8 cellular contexts compared by ENCODE assay signal in the genomic region with DNA sequence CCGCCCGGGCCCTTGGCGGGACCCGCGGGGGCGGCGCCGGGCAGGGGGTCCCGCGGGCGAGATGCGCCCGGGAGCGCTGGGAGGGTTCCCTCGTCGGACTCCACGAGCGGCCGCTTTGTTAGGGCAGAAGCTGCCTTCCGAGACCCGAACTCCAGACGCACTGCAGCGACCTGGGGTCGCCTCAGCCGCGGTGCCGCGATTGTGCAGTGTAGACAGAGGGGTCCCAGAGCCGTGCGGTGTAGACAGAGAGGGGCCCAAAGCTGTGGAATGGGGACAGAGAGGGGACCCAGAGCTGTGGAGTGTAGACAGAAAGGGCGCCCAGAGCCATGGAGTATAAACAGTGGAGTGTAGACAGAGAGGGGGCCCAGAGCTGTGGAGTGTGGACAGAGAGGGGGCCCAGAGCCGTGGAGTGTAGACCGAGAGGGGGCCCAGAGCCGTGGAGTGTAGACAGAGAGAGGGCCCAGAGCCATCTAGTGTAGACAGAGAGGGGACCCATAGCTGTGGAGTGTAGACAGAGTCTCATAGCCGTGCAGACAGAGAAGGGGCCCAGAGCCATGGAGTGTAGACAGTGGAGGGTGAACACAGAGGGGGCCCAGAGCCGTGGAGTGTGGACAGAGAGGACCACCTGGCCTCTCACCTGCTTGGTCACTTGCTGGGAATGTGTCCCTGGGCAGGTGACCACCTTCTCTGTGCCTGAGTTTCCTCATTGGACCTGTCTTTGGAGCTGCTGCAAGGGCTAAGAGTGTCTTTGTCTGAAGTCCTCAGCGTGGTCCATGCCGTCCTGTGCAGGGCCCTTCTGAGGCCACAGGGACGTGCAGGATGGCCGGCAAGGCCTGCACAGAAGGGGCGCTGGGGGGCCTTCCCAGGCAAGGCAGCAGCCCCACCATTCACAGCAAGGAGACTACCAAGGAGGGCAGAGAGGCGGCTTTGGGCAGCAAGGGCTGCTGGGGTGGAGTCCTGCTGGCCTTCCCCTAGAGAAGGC. TPM values are rescaled to one million over a fixed set of nuclear protein-coding genes. Genes with fewer than 3 reads are reported as not detected.
DNase-seq lines count a peak whose midpoint lies in the region; ATAC-seq and TF ChIP-seq lines count a peak whose summit lies in the region.

No MANE protein-coding gene starts in this region.

- DNase-seq in CD14-positive monocyte (ENCODE audit: low spot score) (no peak), NB4 (ENCODE audit: low read depth) (no peak), choroid plexus epithelial cell (ENCODE audit: low read depth) (peak; percentile 11), mucosa of descending colon (peak; percentile 30 to 69 (median 63)), SHP77 (lab: John Stamatoyannopoulos, UW) (no peak)

- no peak for TF ChIP-seq CTCF in CD14-positive monocyte (IDR thresholded peaks at IDR 0.05)
- TF ChIP-seq CTCF in NB4 (IDR thresholded peaks at IDR 0.05; ENCODE audit: low read depth, low read length), result no peak
- no peak for TF ChIP-seq CTCF in choroid plexus epithelial cell (conservative IDR thresholded peaks at IDR 0.05; ENCODE audit: low read depth, low read length)
- no peak for TF ChIP-seq CTCF in mucosa of descending colon (IDR thresholded peaks at IDR 0.05)

- peaks cover 3 to 7% of the 10 kb centered on the region in 2 donors for H3K36me3 Mint-ChIP-seq in CD14-positive monocyte

- ATAC-seq in mucosa of descending colon (no peak), esophagus mucosa (no peak), HG02870 (IDR thresholded peaks at IDR 0.05; ENCODE audit: unreplicated experiment) (no peak), GM19452 (IDR thresholded peaks at IDR 0.05; ENCODE audit: unreplicated experiment) (no peak)

- H3K27ac Mint-ChIP-seq in CD14-positive monocyte, result peak overlapping the region in 4 of 7 donors; percentile 37 to 82 (median 58)

- H3K9me3 Mint-ChIP-seq in CD14-positive monocyte, result peaks cover 0 to 3% (median 0%) of the 10 kb centered on the region in 7 donors

- peaks cover 15% of the 10 kb centered on the region for H3K4me1 ChIP-seq in mucosa of descending colon (ENCODE audit: low read depth)

- H3K27me3 Mint-ChIP-seq in CD14-positive monocyte (ENCODE audit: low read depth in 3 of 3), result peaks cover 13 to 28% (median 22%) of the 10 kb centered on the region in 3 donors

- intact Hi-C loops in CD14-positive monocyte (cut with micrococcal nuclease) (loop anchor here (2.0 to 10.0 kb wide), 4 partner anchors 66 to 331 kb away; a partner anchor contains a TSS), mucosa of descending colon (cut with DNase I, micrococcal nuclease) (no loop called here)

- H3K4me1 Mint-ChIP-seq in CD14-positive monocyte, result peaks cover 24% of the 10 kb centered on the region

- H3K36me3 ChIP-seq in mucosa of descending colon (ENCODE audit: low read depth), result no peaks in the 10 kb centered on the region

- peak overlapping the region; percentile 86 to 90 for H3K4me3 Mint-ChIP-seq in CD14-positive monocyte

- no peak for TF ChIP-seq POLR2A in NB4 (IDR thresholded peaks at IDR 0.05; ENCODE audit: extremely low read depth, insufficient read length)

- H3K4me3 ChIP-seq in NB4 (ENCODE audit: low read depth, low read length), result peak overlapping the region; percentile 61
- H3K4me3 ChIP-seq in choroid plexus epithelial cell (ENCODE audit: low read depth, low read length), result peak overlapping the region; percentile 63
- H3K4me3 ChIP-seq in mucosa of descending colon, result peak overlapping the region; percentile 17

- H3K9me3 ChIP-seq in mucosa of descending colon, result no peaks in the 10 kb centered on the region

RNA-seq across cellular contexts. Expression of a gene that starts 0.9 kb away (rescaled TPM):
- polyA plus RNA-seq in CD14-positive monocyte, result 1 to 10 TPM in 1 of 2 donors, under 1 TPM in 1; 0.75 to 2.7 TPM
- 10 to 100 TPM; 16.4 to 28.9 (median 16.8) TPM for total RNA-seq in mucosa of descending colon
- 50.7 TPM for total RNA-seq in esophagus mucosa

RNA-seq across cellular contexts. Expression of a gene that starts 44.7 kb away (rescaled TPM):
- polyA plus RNA-seq in CD14-positive monocyte, result not detected
- total RNA-seq in mucosa of descending colon, result 1 to 10 TPM in 1 of 3 donors, under 1 TPM in 2; 0.58 to 1.3 (median 0.69) TPM
- total RNA-seq in esophagus mucosa, result 0.28 TPM

Comparison
In these comparisons a context has a peak if more than half of its experiments do, and no peak if none do; other contexts are left out.
1. DNase-seq: peak in choroid plexus epithelial cell (single experiment) and mucosa of descending colon (3 of 3); none in CD14-positive monocyte (single experiment), NB4 (single experiment) and SHP77 (0 of 2).
2. intact Hi-C loops: an anchor here in CD14-positive monocyte (2.0 to 10.0 kb wide); none called in mucosa of descending colon.
3. Peak in every context shown above with its lines, with median percentiles within 50 percentile points of each other: H3K4me3 ChIP-seq.